In the genomic region with DNA sequence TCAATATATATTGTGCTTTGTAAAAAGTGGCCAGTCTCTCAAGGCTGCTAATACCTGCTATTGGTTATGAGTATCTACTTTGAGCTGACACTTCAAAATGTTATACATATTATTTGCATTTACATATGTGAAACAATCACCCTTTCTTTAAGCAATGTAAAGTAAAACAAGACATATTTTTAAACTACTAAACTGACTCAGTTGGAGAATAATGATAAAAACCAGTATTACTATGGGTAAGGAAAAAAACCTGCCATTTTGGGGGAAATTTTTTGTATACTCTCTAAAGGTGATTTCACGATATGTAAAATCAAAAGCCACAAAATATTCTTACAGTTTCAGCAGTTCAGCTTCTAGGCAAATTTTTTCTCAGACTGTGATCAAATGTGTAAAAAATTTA, we compare ENCODE assay signal across 21 cellular contexts.
DNase-seq lines count a peak whose midpoint lies in the region; ATAC-seq, FAIRE-seq and TF ChIP-seq lines count a peak whose summit lies in the region.
"Had no signal": no experiment of that assay in that cellular context is flagged by ENCODE, and none has a peak within 500 bp of the region (broad histone marks: within the 10 kb centered on the region; RNA-seq: fewer than 3 reads in every experiment).

No MANE protein-coding gene starts in this region.

- no peak for TF ChIP-seq EP300 in GM12878 (IDR thresholded peaks at IDR 0.05; ENCODE audit: borderline replicate concordance in 1 of 2, control insufficient read depth in 1 of 2, low read depth in 2 of 2, low read length in 2 of 2)

- H2AFZ ChIP-seq in GM12878 (ENCODE audit: control insufficient read depth, low read depth, low read length), result no peak overlapping the region

- no peak overlapping the region for H3K4me3 ChIP-seq in GM12878

- H3K9me3 Mint-ChIP-seq in activated CD8-positive, alpha-beta T cell treated with anti-CD3 and anti-CD28 coated beads for 36 hours, result no peaks in the 10 kb centered on the region
- H3K9me3 Mint-ChIP-seq: CD8-positive, alpha-beta T cell; T-helper 1 cell treated with Interleukin-12 subunit alpha and Interleukin-12 subunit beta and Interleukin-4 antibody, amounts not matched to agents 30 μg/mL and 1 μg/mL, for 36 hours had no signal

- in situ Hi-C loops in GM12878 (cut with MboI), result no loop called here

- POLR2A ChIA-PET in GM12878 (lab: Charles Lee), result interaction anchor here (0.5 to 1.7 kb wide), 5 partner anchors 12 to 133 kb away, joined by 3 to 6 read pairs (median 4); no protein-coding TSS in a partner anchor
- POLR2A ChIA-PET in activated CD8-positive, alpha-beta T cell treated with anti-CD3 and anti-CD28 coated beads for 36 hours (lab: Charles Lee), result no interaction called here

- peaks cover 46% of the 10 kb centered on the region for H3K4me1 Mint-ChIP-seq in activated CD8-positive, alpha-beta T cell treated with anti-CD3 and anti-CD28 coated beads for 36 hours (ENCODE audit: low read depth)

- H3K27ac Mint-ChIP-seq in activated CD8-positive, alpha-beta T cell treated with anti-CD3 and anti-CD28 coated beads for 36 hours, result no peak overlapping the region
- H3K27ac Mint-ChIP-seq: CD8-positive, alpha-beta T cell; T-helper 1 cell treated with Interleukin-12 subunit alpha and Interleukin-12 subunit beta and Interleukin-4 antibody, amounts not matched to agents 30 μg/mL and 1 μg/mL, for 36 hours had no signal

- DNase-seq in GM19239 (ENCODE audit: insufficient read length, low spot score) (no peak), GM12878 (ENCODE audit: low read depth, low spot score) (no peak), NCI-H2029 treated with DMSO at 0.1 percent for 48 hours (lab: John Stamatoyannopoulos, UW) (no peak)
- no peak for DNase-seq in activated CD8-positive, alpha-beta T cell treated with anti-CD3 and anti-CD28 coated beads for 36 hours
- DNase-seq: BE2C; CD8-positive, alpha-beta T cell; DMS79 treated with DMSO at 0.1 percent for 48 hours; GDM1; KBM-7; MM.1S; NCI-H1105; NCI-H1694 treated with DMSO at 0.1 percent for 48 hours; NCI-H446 treated with DMSO at 0.1 percent for 48 hours; NCI-H82; SHP77 treated with DMSO at 0.1 percent for 48 hours had no signal

- peak overlapping the region; percentile 34 for H3K27ac ChIP-seq in GM12878 (ENCODE audit: control insufficient read depth, insufficient read depth)

- TF ChIP-seq CTCF in GM12878 (IDR thresholded peaks at IDR 0.05 in 2 of 3, conservative IDR thresholded peaks at IDR 0.05 in 1 of 3; ENCODE audit: control insufficient read depth in 2 of 3, extremely low read depth in 1 of 3, insufficient read depth in 1 of 3, low read depth in 3 of 3, low read length in 3 of 3), result no peak
- no peak for TF ChIP-seq CTCF in activated CD8-positive, alpha-beta T cell treated with anti-CD3 and anti-CD28 coated beads for 36 hours (IDR thresholded peaks at IDR 0.05)

- peaks cover 49% of the 10 kb centered on the region for H3K4me1 ChIP-seq in GM12878 (ENCODE audit: control insufficient read depth, insufficient read depth, low read length)
- H3K4me1 ChIP-seq: BE2C had no signal

- no peaks in the 10 kb centered on the region for H3K27me3 ChIP-seq in GM12878 (replicated peaks in 1 of 2; ENCODE audit: control insufficient read depth in 2 of 2, insufficient read depth in 2 of 2, low read length in 1 of 2)
- H3K27me3 ChIP-seq: BE2C had no signal

- H3K36me3 Mint-ChIP-seq in activated CD8-positive, alpha-beta T cell treated with anti-CD3 and anti-CD28 coated beads for 36 hours (ENCODE audit: low read depth), result no peaks in the 10 kb centered on the region
- H3K36me3 Mint-ChIP-seq: CD8-positive, alpha-beta T cell had no signal

- 0% methylated on average over 1 of the region's 1 CpG for WGBS in GM12878 (ENCODE audit: insufficient coverage, insufficient replicate concordance, low lambda C conversion rate, missing lambda C conversion rate)

- no peak overlapping the region for H3K9ac ChIP-seq in GM12878 (ENCODE audit: control insufficient read depth, insufficient read depth, low read length)

- peaks cover 2% of the 10 kb centered on the region for H3K27me3 Mint-ChIP-seq in activated CD8-positive, alpha-beta T cell treated with anti-CD3 and anti-CD28 coated beads for 36 hours

- H3K36me3 ChIP-seq in GM12878 (ENCODE audit: control insufficient read depth in 2 of 2, insufficient read depth in 2 of 2, low read length in 1 of 2), result no peaks in the 10 kb centered on the region
- H3K36me3 ChIP-seq: BE2C had no signal

- TF ChIP-seq POLR2A in GM12878 (IDR thresholded peaks at IDR 0.05; ENCODE audit: low read depth, low read length), result no peak

- intact Hi-C loops in GM12878 (cut with micrococcal nuclease; ENCODE audit: unreplicated experiment), result loop anchor here (10.0 kb wide), 1 partner anchor 470 kb away; a partner anchor contains a TSS
- intact Hi-C loops in activated CD8-positive, alpha-beta T cell treated with anti-CD3 and anti-CD28 coated beads for 36 hours (cut with micrococcal nuclease), result no loop called here

- peak; percentile 70 for FAIRE-seq in GM19239 (lab: Jason Lieb, UNC)
- no peak for FAIRE-seq in GM12878 (lab: Jason Lieb, UNC)
- FAIRE-seq: D721Med, H54 had no signal

- H3K9me3 ChIP-seq in GM12878 (replicated peaks; ENCODE audit: control insufficient read depth, insufficient read depth, low read length), result no peaks in the 10 kb centered on the region
- H3K9me3 ChIP-seq: BE2C had no signal

- RAD21 ChIA-PET in GM12878 (lab: Charles Lee; ENCODE audit: unreplicated experiment), result interaction anchor here (0.8 to 2.9 kb wide), 6 partner anchors 8 to 39 kb away, joined by 3 to 15 read pairs (median 6); no protein-coding TSS in a partner anchor

- no TSS peak for BruUV-seq in GM12878 (replicated peaks; lab: Mats Ljungman, UMichigan)

- TF ChIP-seq RAD21 in GM12878 (IDR thresholded peaks at IDR 0.05; ENCODE audit: insufficient read depth, low read depth, low read length), result no peak

- H4K20me1 ChIP-seq in GM12878 (ENCODE audit: control insufficient read depth, insufficient read depth), result no peaks in the 10 kb centered on the region

- ATAC-seq in GM18519 (IDR thresholded peaks at IDR 0.05; ENCODE audit: low FRiP score, unreplicated experiment) (peak; percentile 22), HG03039 (IDR thresholded peaks at IDR 0.05; ENCODE audit: unreplicated experiment) (peak; percentile 23), GM12878 (peak; percentile 45), HG03175 (IDR thresholded peaks at IDR 0.05; ENCODE audit: unreplicated experiment) (no peak)
- no peak for ATAC-seq in activated CD8-positive, alpha-beta T cell treated with anti-CD3 and anti-CD28 coated beads for 36 hours
- ATAC-seq: CD8-positive, alpha-beta T cell had no signal

- SMC1A ChIA-PET in GM12878 (lab: Charles Lee; ENCODE audit: uncharacterized antibody, unreplicated experiment), result interaction anchor here (0.9 to 2.7 kb wide), 11 partner anchors 10 to 852 kb away, joined by 3 to 36 read pairs (median 3); no protein-coding TSS in a partner anchor

- H3K4me3 Mint-ChIP-seq in activated CD8-positive, alpha-beta T cell treated with anti-CD3 and anti-CD28 coated beads for 36 hours, result no peak overlapping the region
- H3K4me3 Mint-ChIP-seq: CD8-positive, alpha-beta T cell; T-helper 1 cell treated with Interleukin-12 subunit alpha and Interleukin-12 subunit beta and Interleukin-4 antibody, amounts not matched to agents 30 μg/mL and 1 μg/mL, for 36 hours had no signal

- CTCF ChIA-PET in GM12878 (lab: Yijun Ruan, JAX), result interaction anchor here (1.2 kb wide), 1 partner anchor 37 kb away, joined by 3 read pairs; no protein-coding TSS in a partner anchor
- CTCF ChIA-PET in activated CD8-positive, alpha-beta T cell treated with anti-CD3 and anti-CD28 coated beads for 36 hours (lab: Charles Lee), result interaction anchor here (1.7 kb wide), 1 partner anchor 11 kb away, joined by 4 read pairs; no protein-coding TSS in a partner anchor

- no peaks in the 10 kb centered on the region for H3K79me2 ChIP-seq in GM12878 (ENCODE audit: control insufficient read depth, insufficient read depth, low read length)

- no peak overlapping the region; the same call in 1 of the 2 replicates for H3K4me2 ChIP-seq in GM12878 (ENCODE audit: control insufficient read depth, insufficient read depth)

TF ChIP-seq in GM12878, 131 proteins besides CTCF, POLR2A, EP300 and RAD21 (continues in another document):
- TF ChIP-seq SIN3A (IDR thresholded peaks at IDR 0.05; ENCODE audit: low read depth, low read length) (no peak), LARP7 (IDR thresholded peaks at IDR 0.05) (no peak), TCF12 (IDR thresholded peaks at IDR 0.05; ENCODE audit: low read depth, low read length) (no peak), STAT3 (IDR thresholded peaks at IDR 0.05; ENCODE audit: low read depth, low read length) (no peak), BCL11A (IDR thresholded peaks at IDR 0.05; ENCODE audit: low read depth, low read length) (no peak), JUNB (IDR thresholded peaks at IDR 0.05) (peak; percentile 82), FOXM1 (IDR thresholded peaks at IDR 0.05; ENCODE audit: low read depth, low read length) (peak; percentile 78; the same call in 1 of the 2 replicates), EGR1 (IDR thresholded peaks at IDR 0.05; ENCODE audit: borderline replicate concordance in 1 of 2, low read depth in 2 of 2, low read length in 2 of 2) (no peak), MEF2A (IDR thresholded peaks at IDR 0.05; ENCODE audit: insufficient read depth, low read depth, low read length) (peak; percentile 70)
- TF ChIP-seq, protein P1, sequence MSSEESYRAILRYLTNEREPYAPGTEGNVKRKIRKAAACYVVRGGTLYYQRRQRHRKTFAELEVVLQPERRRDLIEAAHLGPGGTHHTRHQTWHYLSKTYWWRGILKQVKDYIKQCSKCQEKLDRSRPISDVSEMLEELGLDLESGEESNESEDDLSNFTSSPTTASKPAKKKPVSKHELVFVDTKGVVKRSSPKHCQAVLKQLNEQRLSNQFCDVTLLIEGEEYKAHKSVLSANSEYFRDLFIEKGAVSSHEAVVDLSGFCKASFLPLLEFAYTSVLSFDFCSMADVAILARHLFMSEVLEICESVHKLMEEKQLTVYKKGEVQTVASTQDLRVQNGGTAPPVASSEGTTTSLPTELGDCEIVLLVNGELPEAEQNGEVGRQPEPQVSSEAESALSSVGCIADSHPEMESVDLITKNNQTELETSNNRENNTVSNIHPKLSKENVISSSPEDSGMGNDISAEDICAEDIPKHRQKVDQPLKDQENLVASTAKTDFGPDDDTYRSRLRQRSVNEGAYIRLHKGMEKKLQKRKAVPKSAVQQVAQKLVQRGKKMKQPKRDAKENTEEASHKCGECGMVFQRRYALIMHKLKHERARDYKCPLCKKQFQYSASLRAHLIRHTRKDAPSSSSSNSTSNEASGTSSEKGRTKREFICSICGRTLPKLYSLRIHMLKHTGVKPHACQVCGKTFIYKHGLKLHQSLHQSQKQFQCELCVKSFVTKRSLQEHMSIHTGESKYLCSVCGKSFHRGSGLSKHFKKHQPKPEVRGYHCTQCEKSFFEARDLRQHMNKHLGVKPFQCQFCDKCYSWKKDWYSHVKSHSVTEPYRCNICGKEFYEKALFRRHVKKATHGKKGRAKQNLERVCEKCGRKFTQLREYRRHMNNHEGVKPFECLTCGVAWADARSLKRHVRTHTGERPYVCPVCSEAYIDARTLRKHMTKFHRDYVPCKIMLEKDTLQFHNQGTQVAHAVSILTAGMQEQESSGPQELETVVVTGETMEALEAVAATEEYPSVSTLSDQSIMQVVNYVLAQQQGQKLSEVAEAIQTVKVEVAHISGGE (CRISPR knock-in tag; IDR thresholded peaks at IDR 0.05), result no peak

Comparison
In these comparisons a context has a peak if more than half of its experiments do, and no peak if none do; other contexts are left out.
1. ATAC-seq: peak in GM18519 (single experiment), HG03039 (single experiment) and GM12878 (single experiment); none in HG03175 (single experiment) and activated CD8-positive, alpha-beta T cell treated with anti-CD3 and anti-CD28 coated beads for 36 hours (single experiment).